ENCODE assay signal across 10 cellular contexts in the genomic region with DNA sequence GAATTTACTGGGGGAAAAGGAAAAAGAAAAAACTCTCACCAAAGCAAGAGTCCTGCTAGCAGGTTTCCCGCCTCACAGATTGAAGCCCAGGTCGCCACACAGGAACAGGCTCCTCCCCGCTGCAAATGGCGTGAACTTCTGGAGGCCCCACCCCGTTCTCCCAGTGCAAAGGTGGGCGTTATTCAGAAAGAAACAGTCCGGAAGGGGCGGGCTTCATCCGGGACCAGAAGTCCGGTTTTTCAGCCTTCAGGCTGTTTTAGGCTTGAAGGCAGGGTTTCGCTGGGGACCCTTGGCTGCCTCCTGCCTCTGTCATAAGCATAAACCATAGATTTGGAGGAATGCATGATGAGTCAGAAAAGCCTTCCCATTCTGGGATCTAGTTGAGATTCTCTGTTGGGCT.
DNase-seq lines count a peak whose midpoint lies in the region; ATAC-seq, FAIRE-seq and TF ChIP-seq lines count a peak whose summit lies in the region.
"Had no signal": no experiment of that assay in that cellular context is flagged by ENCODE, and none has a peak within 500 bp of the region (broad histone marks: within the 10 kb centered on the region; RNA-seq: fewer than 3 reads in every experiment).

No MANE protein-coding gene starts in this region.

- peaks cover 2% of the 10 kb centered on the region for H3K27me3 ChIP-seq in bronchial epithelial cell (ENCODE audit: control insufficient read depth, insufficient read depth, low read length)
- no peaks in the 10 kb centered on the region for H3K27me3 ChIP-seq in lung (ENCODE audit: control insufficient read depth, insufficient read depth)

- WGBS in lung, 2 donors: 53 to 62% methylated on average over 11 of the region's 11 CpGs

- POLR2A ChIA-PET in RWPE1 (lab: Yijun Ruan, JAX; ENCODE audit: low non-redundant PET): no interaction called here

- peaks cover 0 to 3% of the 10 kb centered on the region in 2 donors for H3K9me3 ChIP-seq in lung (ENCODE audit: control insufficient read depth in 2 of 2, insufficient read depth in 1 of 2, low read length in 1 of 2)

- no peaks in the 10 kb centered on the region for H3K36me3 ChIP-seq in bronchial epithelial cell (ENCODE audit: control insufficient read depth, insufficient read depth, low read length)
- H3K36me3 ChIP-seq in lung (ENCODE audit: control insufficient read depth in 2 of 2, insufficient read depth in 2 of 2, low read length in 2 of 2): no peaks in the 10 kb centered on the region

- H3K4me3 ChIP-seq in bronchial epithelial cell (ENCODE audit: low read depth, low read length) (peak overlapping the region; percentile 18), lung (no peak overlapping the region)

- ATAC-seq in lung (ENCODE audit: insufficient read depth, low FRiP score): no peak
- no peak for ATAC-seq in GM21526 (IDR thresholded peaks at IDR 0.05; ENCODE audit: low FRiP score, unreplicated experiment)
- no peak for ATAC-seq in HG03280 (IDR thresholded peaks at IDR 0.05; ENCODE audit: unreplicated experiment)
- ATAC-seq: natural killer cell had no signal

- TF ChIP-seq CTCF in 22Rv1 (IDR thresholded peaks at IDR 0.05) (no peak), bronchial epithelial cell (IDR thresholded peaks at IDR 0.05; ENCODE audit: insufficient read depth, low read length, severe bottlenecking) (no peak), lung (IDR thresholded peaks at IDR 0.05; ENCODE audit: control extremely low read depth, extremely low read depth) (no peak), RWPE1 (conservative IDR thresholded peaks at IDR 0.05; ENCODE audit: low read depth) (no peak)

- peak overlapping the region; percentile 43 for H3K27ac ChIP-seq in 22Rv1
- no peak overlapping the region for H3K27ac ChIP-seq in lung (ENCODE audit: low read depth in 1 of 2, low read length in 1 of 2)
- H3K27ac ChIP-seq in RWPE1: no peak overlapping the region

- no peak for FAIRE-seq in bronchial epithelial cell (lab: Jason Lieb, UNC)

- peaks cover 0 to 1% of the 10 kb centered on the region in 2 donors for H3K4me1 ChIP-seq in lung (ENCODE audit: control insufficient read depth in 2 of 2, insufficient read depth in 2 of 2, low read length in 2 of 2)

- CTCF ChIA-PET in RWPE1 (lab: Yijun Ruan, JAX): no interaction called here

- peak; percentile 25 for DNase-seq in HS-5 (ENCODE audit: low read depth)
- DNase-seq in bronchial epithelial cell (ENCODE audit: low read depth): peak; percentile 12
- DNase-seq in lung (ENCODE audit: low spot score): peak; percentile 46
- DNase-seq in RWPE1 (ENCODE audit: low spot score): no peak
- DNase-seq in dermis blood vessel endothelial cell: no peak
- DNase-seq: CD4-positive, CD25-positive, alpha-beta regulatory T cell; natural killer cell had no signal

Comparison
In these comparisons a context has a peak if more than half of its experiments do, and no peak if none do; other contexts are left out.
1. DNase-seq: peak in HS-5 (single experiment), bronchial epithelial cell (single experiment) and lung (single experiment); none in RWPE1 (single experiment) and dermis blood vessel endothelial cell (single experiment).